Comparison of ENCODE assay signal across 11 cellular contexts in the genomic region with DNA sequence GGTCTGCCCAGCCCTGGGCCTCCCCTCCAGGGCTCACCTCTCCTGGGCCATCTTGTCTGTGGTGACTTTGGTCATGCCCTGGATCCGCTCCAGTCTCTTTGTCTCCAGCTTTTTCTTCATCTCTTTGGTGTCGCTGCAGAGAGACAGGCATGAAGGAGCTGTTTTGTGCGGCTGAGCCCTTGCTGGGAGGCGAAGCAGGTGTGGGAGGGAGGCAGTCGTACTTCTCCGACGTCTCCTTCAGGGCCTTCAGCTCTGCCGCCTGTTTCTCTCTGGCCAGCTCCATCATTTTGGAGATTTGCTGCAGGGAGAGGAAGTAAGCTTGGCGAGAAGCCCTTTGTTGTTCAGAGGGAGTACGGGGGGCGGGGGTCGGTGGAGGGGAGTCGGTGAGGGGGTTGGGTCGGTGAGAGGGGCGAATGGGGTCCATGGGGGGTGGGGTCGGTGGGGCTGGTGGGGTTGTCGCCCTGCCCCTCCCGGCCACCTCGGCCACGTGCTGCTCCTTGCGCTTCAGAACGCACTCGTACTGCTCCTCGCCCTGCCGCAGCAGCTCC. TPM values are rescaled to one million over a fixed set of nuclear protein-coding genes. Genes with fewer than 3 reads are reported as not detected.
DNase-seq lines count a peak whose midpoint lies in the region; ATAC-seq and TF ChIP-seq lines count a peak whose summit lies in the region.
"Had no signal": no experiment of that assay in that cellular context is flagged by ENCODE, and none has a peak within 500 bp of the region (broad histone marks: within the 10 kb centered on the region; RNA-seq: fewer than 3 reads in every experiment).

No MANE protein-coding gene starts in this region.

- peaks cover 2% of the 10 kb centered on the region for H3K4me1 Mint-ChIP-seq in endodermal cell
- H3K4me1 Mint-ChIP-seq in type B pancreatic cell (ENCODE audit: unreplicated experiment) = peaks cover 10% of the 10 kb centered on the region

- no peak overlapping the region for H2BK5ac ChIP-seq in mesendoderm (ENCODE audit: low read length)

- H3K4me3 ChIP-seq in heart left ventricle = peak overlapping the region in 11 of 12 donors; percentile 5 to 51 (median 35)
- no peak overlapping the region for H3K4me3 ChIP-seq in endodermal cell (ENCODE audit: low read length)
- H3K4me3 ChIP-seq in mesendoderm (ENCODE audit: low read length) = no peak overlapping the region

- H3K36me3 Mint-ChIP-seq in endodermal cell (ENCODE audit: low read depth) (no peaks in the 10 kb centered on the region), type B pancreatic cell (no peaks in the 10 kb centered on the region)

- H3K36me3 ChIP-seq in heart left ventricle (peaks cover 0 to 73% (median 0%) of the 10 kb centered on the region in 9 donors), endodermal cell (ENCODE audit: control insufficient read depth, insufficient read depth, low read length) (no peaks in the 10 kb centered on the region), mesendoderm (ENCODE audit: control insufficient read depth, insufficient read depth, low read length) (no peaks in the 10 kb centered on the region)

- H3K23ac ChIP-seq in mesendoderm (ENCODE audit: low read length) = no peak overlapping the region

- H3K27ac ChIP-seq in heart left ventricle (no peak overlapping the region), endodermal cell (ENCODE audit: low read depth, low read length) (no peak overlapping the region), mesendoderm (ENCODE audit: low read depth, low read length) (no peak overlapping the region)

- H3K9me3 Mint-ChIP-seq in endodermal cell (no peaks in the 10 kb centered on the region), type B pancreatic cell (no peaks in the 10 kb centered on the region)

- DNase-seq in heart left ventricle (no peak), cardiac septum (ENCODE audit: low spot score) (no peak), endodermal cell (no peak), mesendoderm (peak; percentile 27), type B pancreatic cell (ENCODE audit: extremely low spot score, unreplicated experiment) (no peak), MV-4-11 (lab: John Stamatoyannopoulos, UW) (no peak)
- DNase-seq: NCI-H1417 treated with DMSO at 0.1 percent for 48 hours had no signal

- H3K4me3 Mint-ChIP-seq in endodermal cell (peak overlapping the region; percentile 25), type B pancreatic cell (peak overlapping the region; percentile 64)

- no peaks in the 10 kb centered on the region for H3K79me2 ChIP-seq in mesendoderm (ENCODE audit: control insufficient read depth, insufficient read depth, low read length)

- H3K56ac ChIP-seq in mesendoderm (ENCODE audit: low read length) = peak overlapping the region; percentile 91

- no peak overlapping the region for H3K27ac Mint-ChIP-seq in endodermal cell
- H3K27ac Mint-ChIP-seq in type B pancreatic cell = peak overlapping the region; percentile 48

- no peak overlapping the region for H2AK5ac ChIP-seq in mesendoderm (ENCODE audit: low read length)

- H4K5ac ChIP-seq in mesendoderm (ENCODE audit: low read length) = no peak overlapping the region

- peak overlapping the region; percentile 14 for H3K4me2 ChIP-seq in mesendoderm (ENCODE audit: low read length)

- no peaks in the 10 kb centered on the region for H3K9me3 ChIP-seq in heart left ventricle
- no peaks in the 10 kb centered on the region for H3K9me3 ChIP-seq in endodermal cell (ENCODE audit: control insufficient read depth, low read length)

- H3K27me3 ChIP-seq in heart left ventricle = no peaks in the 10 kb centered on the region
- peaks cover 100% of the 10 kb centered on the region for H3K27me3 ChIP-seq in endodermal cell (ENCODE audit: control insufficient read depth, insufficient read depth, low read length, poor library complexity, severe bottlenecking)
- H3K27me3 ChIP-seq in mesendoderm (ENCODE audit: insufficient read depth, low read length, poor library complexity) = peaks cover 2% of the 10 kb centered on the region

- intact Hi-C loops in heart left ventricle (cut with DNase I) = no loop called here
- intact Hi-C loops in cardiac septum (cut with DNase I) = no loop called here

- peaks cover 89% of the 10 kb centered on the region for H3K27me3 Mint-ChIP-seq in endodermal cell (ENCODE audit: insufficient read depth)
- H3K27me3 Mint-ChIP-seq in type B pancreatic cell = peaks cover 52% of the 10 kb centered on the region

- 30 to 56% (median 50%) methylated on average over 20 to 25 of the region's 25 CpGs for WGBS in heart left ventricle, 4 donors
- WGBS in endodermal cell (ENCODE audit: insufficient coverage in 1 of 2, insufficient read length in 1 of 2), 2 experiments = 30% methylated on average over 23 of the region's 25 CpGs; no CpG with 5 or more reads in 1 of the 2 experiments
- no CpG with 5 or more reads among the region's 25 CpGs for WGBS in mesendoderm (ENCODE audit: extremely low coverage, insufficient coverage, low lambda C conversion rate)

- H4K8ac ChIP-seq in mesendoderm (ENCODE audit: low read depth, low read length) = no peak overlapping the region

- no peaks in the 10 kb centered on the region for H3K79me1 ChIP-seq in mesendoderm (ENCODE audit: low read length)

- TF ChIP-seq POLR2A in heart left ventricle (IDR thresholded peaks at IDR 0.05) = no peak

- ATAC-seq in heart left ventricle (no peak), GM21447 (IDR thresholded peaks at IDR 0.05; ENCODE audit: unreplicated experiment) (no peak), GM21390 (IDR thresholded peaks at IDR 0.05; ENCODE audit: unreplicated experiment) (no peak)

- H3K4ac ChIP-seq in mesendoderm (ENCODE audit: low read depth, low read length) = peak overlapping the region; percentile 60

- no peak for TF ChIP-seq CTCF in heart left ventricle (IDR thresholded peaks at IDR 0.05)
- TF ChIP-seq CTCF in endodermal cell (conservative IDR thresholded peaks at IDR 0.05) = no peak
- TF ChIP-seq CTCF in type B pancreatic cell (conservative IDR thresholded peaks at IDR 0.05) = no peak

- peak overlapping the region; percentile 13 for H2BK120ac ChIP-seq in mesendoderm (ENCODE audit: low read depth, low read length)

- H3K4me1 ChIP-seq in heart left ventricle = peaks cover 0 to 58% (median 20%) of the 10 kb centered on the region in 12 donors
- H3K4me1 ChIP-seq in endodermal cell (ENCODE audit: control insufficient read depth, insufficient read depth, low read length) = no peaks in the 10 kb centered on the region
- H3K4me1 ChIP-seq in mesendoderm (ENCODE audit: control insufficient read depth, low read depth, low read length) = peaks cover 9% of the 10 kb centered on the region

- H3K9ac ChIP-seq in endodermal cell (ENCODE audit: extremely low read depth, low read length, poor library complexity, severe bottlenecking) = no peak overlapping the region
- H3K9ac ChIP-seq in mesendoderm (ENCODE audit: low read length) = peak overlapping the region; percentile 62

- peak overlapping the region; percentile 45 for H3K18ac ChIP-seq in mesendoderm (ENCODE audit: low read length)

- no peak overlapping the region for H2BK15ac ChIP-seq in mesendoderm (replicated peaks; ENCODE audit: low read depth)

RNA-seq across cellular contexts. Expression of a gene that starts 7.8 kb away (rescaled TPM):
- total RNA-seq in heart left ventricle = under 1 TPM in 5 of 9 donors, not detected in 4; 0.27 to 0.57 (median 0.45) TPM
- not detected for polyA plus RNA-seq in heart left ventricle
- total RNA-seq in cardiac septum = not detected
- not detected for total RNA-seq in endodermal cell
- 0.39 TPM for polyA plus RNA-seq in endodermal cell (2013, experiment 1 of 2)
- polyA plus RNA-seq in endodermal cell (2013, experiment 2 of 2) = 0.33 TPM
- 0.04 TPM for polyA plus RNA-seq in mesendoderm (2013, experiment 1 of 2)
- 0.06 TPM for polyA plus RNA-seq in mesendoderm (2013, experiment 2 of 2)
- total RNA-seq in type B pancreatic cell (ENCODE audit: low replicate concordance) = 0.98 and 1.5 TPM in 2 replicates
- total RNA-seq: A172, sciatic nerve had no signal

RNA-seq across cellular contexts. Expression of a gene that starts 17.1 kb away (rescaled TPM):
- total RNA-seq in heart left ventricle = 10 to 100 TPM in 2 of 9 donors, 1 to 10 TPM in 7; 1.6 to 46.2 (median 4.8) TPM
- 1 to 10 TPM; 3.5 to 7.7 TPM for polyA plus RNA-seq in heart left ventricle
- total RNA-seq in cardiac septum = 4.6 TPM
- 1 to 10 TPM; 4.4 to 5.3 TPM for total RNA-seq in endodermal cell
- 5.8 TPM for polyA plus RNA-seq in endodermal cell (2013, experiment 1 of 2)
- 5.2 TPM for polyA plus RNA-seq in endodermal cell (2013, experiment 2 of 2)
- 7.6 TPM for polyA plus RNA-seq in mesendoderm (2013, experiment 1 of 2)
- polyA plus RNA-seq in mesendoderm (2013, experiment 2 of 2) = 7.0 TPM
- total RNA-seq in type B pancreatic cell (ENCODE audit: low replicate concordance) = 0.71 and 5.8 TPM in 2 replicates
- total RNA-seq: A172 had no signal

RNA-seq across cellular contexts. Expression of a gene that starts 32.9 kb away (rescaled TPM):
- total RNA-seq in heart left ventricle = 10 to 100 TPM; 28.6 to 92.7 (median 40.1) TPM
- polyA plus RNA-seq in heart left ventricle = 10 to 100 TPM; 27.9 to 34.8 TPM
- total RNA-seq in cardiac septum = 40.0 TPM
- 1 to 10 TPM; 4.6 to 8.6 TPM for total RNA-seq in endodermal cell
- polyA plus RNA-seq in endodermal cell (2013, experiment 1 of 2) = 22.2 TPM
- 19.8 TPM for polyA plus RNA-seq in endodermal cell (2013, experiment 2 of 2)
- polyA plus RNA-seq in mesendoderm (2013, experiment 1 of 2) = 17.9 TPM
- 17.4 TPM for polyA plus RNA-seq in mesendoderm (2013, experiment 2 of 2)
- total RNA-seq in type B pancreatic cell (ENCODE audit: low replicate concordance) = 12.3 and 23.6 TPM in 2 replicates

RNA-seq across cellular contexts. Expression of a gene that starts 50.1 kb away (rescaled TPM):
- total RNA-seq in heart left ventricle = 100 to 1,000 TPM in 7 of 9 donors, 10 to 100 TPM in 2; 54.1 to 165 (median 119) TPM
- 100 to 1,000 TPM in 1 of 2 donors, 10 to 100 TPM in 1; 38.0 to 121 TPM for polyA plus RNA-seq in heart left ventricle
- 178 TPM for total RNA-seq in cardiac septum
- under 1 TPM; 0.15 to 0.42 TPM for total RNA-seq in endodermal cell
- polyA plus RNA-seq in endodermal cell (2013, experiment 1 of 2) = 0.57 TPM
- 0.12 TPM for polyA plus RNA-seq in endodermal cell (2013, experiment 2 of 2)
- 0.44 TPM for polyA plus RNA-seq in mesendoderm (2013, experiment 1 of 2)
- polyA plus RNA-seq in mesendoderm (2013, experiment 2 of 2) = 0.29 TPM
- 1.6 and 2.4 TPM in 2 replicates for total RNA-seq in type B pancreatic cell (ENCODE audit: low replicate concordance)

RNA-seq across cellular contexts. Expression of a gene that starts 51.8 kb away (rescaled TPM):
- total RNA-seq in heart left ventricle = 10 to 100 TPM in 2 of 9 donors, 1 to 10 TPM in 7; 5.0 to 17.4 (median 8.0) TPM
- polyA plus RNA-seq in heart left ventricle = 1 to 10 TPM in 1 of 2 donors, under 1 TPM in 1; 0.93 to 3.8 TPM
- 2.6 TPM for total RNA-seq in cardiac septum
- 1 to 10 TPM; 7.7 to 9.1 TPM for total RNA-seq in endodermal cell
- 0.96 TPM for polyA plus RNA-seq in endodermal cell (2013, experiment 1 of 2)
- 0.29 TPM for polyA plus RNA-seq in endodermal cell (2013, experiment 2 of 2)
- 5.8 TPM for polyA plus RNA-seq in mesendoderm (2013, experiment 1 of 2)
- polyA plus RNA-seq in mesendoderm (2013, experiment 2 of 2) = 6.7 TPM
- total RNA-seq in type B pancreatic cell (ENCODE audit: low replicate concordance) = 7.8 and 21.2 TPM in 2 replicates

Comparison
In these comparisons a context has a peak if more than half of its experiments do, and no peak if none do; other contexts are left out.
1. H3K4me3 ChIP-seq: peak in heart left ventricle (11 of 12); none in endodermal cell (single experiment) and mesendoderm (single experiment).